In genomic region chr9:4069457-4070162, GRCh38 we compare ENCODE assay signal across 22 cellular contexts.
DNase-seq lines count a peak whose midpoint lies in the region; ATAC-seq, FAIRE-seq and TF ChIP-seq lines count a peak whose summit lies in the region.
"Had no signal": no experiment of that assay in that cellular context is flagged by ENCODE, and none has a peak within 500 bp of the region (broad histone marks: within the 10 kb centered on the region; RNA-seq: fewer than 3 reads in every experiment).

No MANE protein-coding gene starts in this region.

- no peak for TF ChIP-seq POLR2A in heart left ventricle (IDR thresholded peaks at IDR 0.05)

- ATAC-seq in heart left ventricle (peak in 3 of 4 donors; percentile 27 to 62 (median 54)), GM21515 (IDR thresholded peaks at IDR 0.05; ENCODE audit: unreplicated experiment) (no peak)
- ATAC-seq: esophagus mucosa, GM23338, T-cell had no signal

- H3K9ac ChIP-seq in Loucy (ENCODE audit: low read depth, low read length, poor library complexity, severe bottlenecking), result peak overlapping the region; percentile 11

- no peaks in the 10 kb centered on the region for H3K36me3 ChIP-seq in Loucy (ENCODE audit: insufficient read depth, low read length)
- no peaks in the 10 kb centered on the region for H3K36me3 ChIP-seq in heart left ventricle
- H3K36me3 ChIP-seq in mesodermal cell (ENCODE audit: control insufficient read depth, insufficient read depth, low read length), result no peaks in the 10 kb centered on the region
- H3K36me3 ChIP-seq in effector memory CD4-positive, alpha-beta T cell (ENCODE audit: control insufficient read depth, insufficient read depth, low read length), result no peaks in the 10 kb centered on the region

- FAIRE-seq in A204.1 (lab: Jason Lieb, UNC), result peak; percentile 16

- peak overlapping the region; percentile 67 for H3K4me2 ChIP-seq in Loucy (ENCODE audit: low read depth, low read length, poor library complexity, severe bottlenecking)
- H3K4me2 ChIP-seq: GM23338 had no signal

- intact Hi-C loops in heart left ventricle (cut with DNase I), result loop anchor here in 4 of 10 donors (2.0 to 10.0 kb wide), 3 partner anchors 21 to 225 kb away; no protein-coding TSS in a partner anchor

- H3K27ac ChIP-seq in heart left ventricle (peak overlapping the region in 7 of 12 donors; percentile 13 to 60 (median 37)), mesodermal cell (ENCODE audit: low read depth, low read length, severe bottlenecking) (peak overlapping the region; percentile 55)
- H3K27ac ChIP-seq in effector memory CD4-positive, alpha-beta T cell (ENCODE audit: insufficient read depth, low read length, poor library complexity, severe bottlenecking), result no peak overlapping the region

- peaks cover 19% of the 10 kb centered on the region for H3K4me1 ChIP-seq in Loucy (ENCODE audit: insufficient read depth, low read length, poor library complexity, severe bottlenecking)
- H3K4me1 ChIP-seq in heart left ventricle, result peaks cover 0 to 17% (median 4%) of the 10 kb centered on the region in 12 donors
- H3K4me1 ChIP-seq in mesodermal cell (ENCODE audit: control insufficient read depth, insufficient read depth, low read length, poor library complexity, severe bottlenecking), result no peaks in the 10 kb centered on the region
- no peaks in the 10 kb centered on the region for H3K4me1 ChIP-seq in effector memory CD4-positive, alpha-beta T cell (ENCODE audit: control insufficient read depth, insufficient read depth, low read length, poor library complexity, severe bottlenecking)

- WGBS in heart left ventricle, 4 donors, result 48 to 55% (median 53%) methylated on average over 3 of the region's 3 CpGs
- 93% methylated on average over 2 of the region's 3 CpGs; no CpG with 5 or more reads in 1 of the 2 experiments for WGBS in mesodermal cell (ENCODE audit: insufficient coverage in 2 of 2), 2 experiments

- H3K27me3 ChIP-seq in Loucy (ENCODE audit: insufficient read depth, low read length, poor library complexity, severe bottlenecking) (no peaks in the 10 kb centered on the region), heart left ventricle (no peaks in the 10 kb centered on the region)
- no peaks in the 10 kb centered on the region for H3K27me3 ChIP-seq in effector memory CD4-positive, alpha-beta T cell (replicated peaks; ENCODE audit: control insufficient read depth, insufficient read depth, low read length, poor library complexity, severe bottlenecking)

- H3K9me2 ChIP-seq in Loucy (replicated peaks; ENCODE audit: low read depth, low read length), result no peaks in the 10 kb centered on the region

- H2AFZ ChIP-seq in Loucy (ENCODE audit: low read length), result no peak overlapping the region
- H2AFZ ChIP-seq: GM23338 had no signal

- TF ChIP-seq CTCF in Loucy (conservative IDR thresholded peaks at IDR 0.05; ENCODE audit: low read length) (no peak), heart left ventricle (IDR thresholded peaks at IDR 0.05) (no peak)

- no peaks in the 10 kb centered on the region for H3K79me2 ChIP-seq in Loucy (ENCODE audit: insufficient read depth, low read length)

- H3K4me3 ChIP-seq in Loucy (ENCODE audit: low read length, poor library complexity, severe bottlenecking) (no peak overlapping the region), heart left ventricle (peak overlapping the region in 3 of 12 donors; percentile 3 to 33 (median 30)), mesodermal cell (ENCODE audit: extremely low read depth, insufficient read depth, low read length, poor library complexity, severe bottlenecking) (no peak overlapping the region)
- H3K4me3 ChIP-seq in effector memory CD4-positive, alpha-beta T cell (ENCODE audit: insufficient read depth, low read depth, low read length, poor library complexity, severe bottlenecking), result no peak overlapping the region
- H3K4me3 ChIP-seq: GM23338 had no signal

- H3F3A ChIP-seq in Loucy (ENCODE audit: low read depth), result no peaks in the 10 kb centered on the region

- DNase-seq in heart left ventricle (peak in 1 of 5 donors; percentile 17), Ammon's horn (ENCODE audit: low spot score) (no peak), SW480 (ENCODE audit: low spot score) (no peak)
- no peak for DNase-seq in effector memory CD4-positive, alpha-beta T cell
- DNase-seq: activated CD4-positive, alpha-beta T cell treated with anti-CD3 and anti-CD28 coated beads, Interleukin-2, amount 10 ng/mL, durations not matched to agents 7 days and 5 days; activated gamma-delta T cell treated with Interleukin-2 at 50 U/mL for 16 hours; central memory CD4-positive, alpha-beta T cell; head of caudate nucleus; Kasumi-1; NCI-H1105; NCI-H2081 treated with DMSO at 0.1 percent for 48 hours; NCI-H510A treated with DMSO at 0.1 percent for 48 hours; stimulated activated CD4-positive, alpha-beta T cell treated with anti-CD3 and anti-CD28 coated beads, Interleukin-12 subunit alpha, Interleukin-12 subunit beta, amount 100 ng/mL, for 4 hours; stimulated activated CD8-positive, alpha-beta memory T cell treated with anti-CD3 and anti-CD28 coated beads, Interleukin-4, amount 100 ng/mL, for 48 hours; substantia nigra; T-cell had no signal

- H3K9me3 ChIP-seq in Loucy (ENCODE audit: insufficient read depth, low read depth, low read length) (no peaks in the 10 kb centered on the region), heart left ventricle (no peaks in the 10 kb centered on the region), mesodermal cell (ENCODE audit: control insufficient read depth, low read length) (no peaks in the 10 kb centered on the region)
- no peaks in the 10 kb centered on the region for H3K9me3 ChIP-seq in effector memory CD4-positive, alpha-beta T cell (ENCODE audit: control insufficient read depth, low read length)

- H4K20me1 ChIP-seq in Loucy (ENCODE audit: insufficient read depth, low read length, poor library complexity, severe bottlenecking), result no peaks in the 10 kb centered on the region
